Comparison of ENCODE assay signal across 26 cellular contexts in the genomic region with DNA sequence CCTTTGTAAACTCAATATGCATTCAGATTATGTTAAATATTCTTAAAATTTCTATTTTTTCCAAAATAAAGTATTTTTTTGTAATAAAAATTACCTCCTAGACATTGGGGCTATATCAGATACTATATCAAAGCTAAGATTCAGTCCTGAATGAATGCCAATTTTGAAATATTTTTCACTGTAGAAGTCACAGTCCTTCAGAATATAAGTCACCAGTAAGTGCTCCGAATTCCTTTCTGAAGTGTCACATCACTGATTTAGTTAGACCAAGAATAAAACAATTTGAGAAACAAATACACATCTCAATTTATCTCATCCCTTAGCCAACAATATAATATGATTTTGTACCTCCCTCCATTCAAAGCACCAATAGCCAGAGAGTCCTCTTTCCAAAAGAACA. TPM values are rescaled to one million over a fixed set of nuclear protein-coding genes. Genes with fewer than 3 reads are reported as not detected.
DNase-seq lines count a peak whose midpoint lies in the region; ATAC-seq and TF ChIP-seq lines count a peak whose summit lies in the region.
"Had no signal": no experiment of that assay in that cellular context is flagged by ENCODE, and none has a peak within 500 bp of the region (broad histone marks: within the 10 kb centered on the region; RNA-seq: fewer than 3 reads in every experiment).

No MANE protein-coding gene starts in this region.

- intact Hi-C loops in uterus (cut with DNase I; ENCODE audit: low total_unique reads) (no loop called here), heart left ventricle (cut with DNase I) (loop anchor here in 1 of 10 donors (10.0 kb wide), 1 partner anchor 85 kb away; the partner anchor contains the start of gene PTPN12)

- ATAC-seq in heart left ventricle = no peak
- ATAC-seq: activated CD4-positive, alpha-beta T cell treated with anti-CD3 and anti-CD28 coated beads for 36 hours; activated T-cell treated with anti-CD3 and anti-CD28 coated beads, Interleukin-2, amount 50 U/mL, for 72 hours; left lobe of liver; naive thymus-derived CD4-positive, alpha-beta T cell had no signal

- no peaks in the 10 kb centered on the region for H3K9me3 ChIP-seq in adipocyte (ENCODE audit: control insufficient read depth, low read length)
- H3K9me3 ChIP-seq in uterus = no peaks in the 10 kb centered on the region
- H3K9me3 ChIP-seq in heart left ventricle = no peaks in the 10 kb centered on the region
- H3K9me3 ChIP-seq: Caco-2 had no signal

- H2AFZ ChIP-seq in ACC112 (ENCODE audit: low read length, unreplicated experiment) = peak overlapping the region; percentile 0

- H3K27me3 ChIP-seq in ACC112 (ENCODE audit: insufficient read depth, low read length) = no peaks in the 10 kb centered on the region
- no peaks in the 10 kb centered on the region for H3K27me3 ChIP-seq in adipocyte (replicated peaks; ENCODE audit: control insufficient read depth, insufficient read depth, low read length)
- H3K27me3 ChIP-seq in uterus = no peaks in the 10 kb centered on the region
- H3K27me3 ChIP-seq in heart left ventricle = no peaks in the 10 kb centered on the region
- H3K27me3 ChIP-seq: cardiac muscle cell had no signal

- H3K4me1 ChIP-seq in ACC112 (ENCODE audit: control insufficient read depth, insufficient read depth, low read length, unreplicated experiment) (peaks cover 33% of the 10 kb centered on the region), adipocyte (ENCODE audit: control insufficient read depth, insufficient read depth, low read length) (peaks cover 30% of the 10 kb centered on the region), uterus (no peaks in the 10 kb centered on the region), heart left ventricle (peaks cover 0 to 31% (median 9%) of the 10 kb centered on the region in 12 donors)
- H3K4me1 ChIP-seq: Caco-2 had no signal

- DNase-seq in HT1080 (ENCODE audit: low read depth) (peak; percentile 41), adipocyte (ENCODE audit: low read depth) (peak; percentile 50), hepatic stellate cell (ENCODE audit: low spot score) (peak; percentile 21), uterus (no peak), heart left ventricle (no peak), NCI-H446 (lab: John Stamatoyannopoulos, UW) (no peak)
- DNase-seq in activated CD4-positive, alpha-beta T cell treated with anti-CD3 and anti-CD28 coated beads for 1 hour = no peak
- DNase-seq: activated CD4-positive, alpha-beta T cell treated with anti-CD3 and anti-CD28 coated beads for 36 hours; activated naive CD4-positive, alpha-beta T cell treated with anti-CD3 and anti-CD28 coated beads for 36 hours; activated T-cell treated with anti-CD3 and anti-CD28 coated beads, Interleukin-2, amount 50 U/mL, for 72 hours; Caco-2; dermis blood vessel endothelial cell; DMS79; mesendoderm; naive thymus-derived CD4-positive, alpha-beta T cell; NCI-H1105; NCI-H2029 treated with DMSO at 0.1 percent for 48 hours; NCI-H226; NCI-H82; occipital lobe; Right ventricle myocardium superior; stimulated activated CD4-positive, alpha-beta T cell treated with anti-CD3 and anti-CD28 coated beads, Interleukin-1b, Interleukin-23, amount 100 ng/mL, for 48 hours had no signal

- H3K4me3 ChIP-seq in ACC112 (ENCODE audit: low read depth, low read length) (no peak overlapping the region), adipocyte (ENCODE audit: low read length) (no peak overlapping the region), uterus (no peak overlapping the region), heart left ventricle (no peak overlapping the region)
- H3K4me3 ChIP-seq: cardiac muscle cell, skin epidermis had no signal

- H3K27ac ChIP-seq in ACC112 (ENCODE audit: low read depth, low read length) = no peak overlapping the region
- no peak overlapping the region for H3K27ac ChIP-seq in uterus
- H3K27ac ChIP-seq in heart left ventricle = no peak overlapping the region
- H3K27ac ChIP-seq: cardiac muscle cell, skin epidermis had no signal

- TF ChIP-seq POLR2A in uterus (IDR thresholded peaks at IDR 0.05) (no peak), heart left ventricle (IDR thresholded peaks at IDR 0.05) (no peak)

- H3K36me3 ChIP-seq in ACC112 (ENCODE audit: insufficient read depth, low read length) (no peaks in the 10 kb centered on the region), adipocyte (ENCODE audit: control insufficient read depth, insufficient read depth, low read length, severe bottlenecking) (no peaks in the 10 kb centered on the region), uterus (no peaks in the 10 kb centered on the region), heart left ventricle (no peaks in the 10 kb centered on the region)
- H3K36me3 ChIP-seq: cardiac muscle cell had no signal

- 66 to 84% (median 77%) methylated on average over 1 of the region's 1 CpG for WGBS in heart left ventricle, 4 donors

- no peaks in the 10 kb centered on the region for H3K79me2 ChIP-seq in ACC112 (ENCODE audit: control insufficient read depth, insufficient read depth, low read length, unreplicated experiment)

- no peak for TF ChIP-seq CTCF in uterus (IDR thresholded peaks at IDR 0.05)
- no peak for TF ChIP-seq CTCF in heart left ventricle (IDR thresholded peaks at IDR 0.05)

- H3K9ac ChIP-seq in adipocyte (ENCODE audit: low read length) = no peak overlapping the region

RNA-seq across cellular contexts. Expression of gene GSAP, which starts 33.9 kb away (rescaled TPM):
- 1.2 and 1.5 TPM in 2 replicates for total RNA-seq in HT1080 (2014; rRNA removed; shearing (Covaris generic))
- 1.8 TPM in 2 replicates for polyA plus RNA-seq in HT1080 (2015; cell fraction: cytosol; rRNA removed)
- polyA plus RNA-seq in HT1080 (2015; cell fraction: nucleus; rRNA removed) = 1.5 and 3.1 TPM in 2 replicates
- total RNA-seq in uterus = 10 to 100 TPM in 2 of 4 donors, 1 to 10 TPM in 2; 3.6 to 24.1 (median 13.1) TPM
- total RNA-seq in heart left ventricle = 10 to 100 TPM in 2 of 9 donors, 1 to 10 TPM in 7; 4.9 to 24.9 (median 6.5) TPM
- 1 to 10 TPM; 1.7 to 7.0 TPM for polyA plus RNA-seq in heart left ventricle

Comparison
In these comparisons a context has a peak if more than half of its experiments do, and no peak if none do; other contexts are left out.
1. DNase-seq: peak in HT1080 (single experiment), adipocyte (single experiment) and hepatic stellate cell (single experiment); none in uterus (0 of 2), heart left ventricle (0 of 5), NCI-H446 (0 of 2) and activated CD4-positive, alpha-beta T cell treated with anti-CD3 and anti-CD28 coated beads for 1 hour (single experiment).